12 cellular contexts compared by ENCODE assay signal in genomic region chr7:130393799-130394411, GRCh38. TPM values are rescaled to one million over a fixed set of nuclear protein-coding genes. Genes with fewer than 3 reads are reported as not detected.
DNase-seq lines count a peak whose midpoint lies in the region; ATAC-seq and TF ChIP-seq lines count a peak whose summit lies in the region.
"Had no signal": no experiment of that assay in that cellular context is flagged by ENCODE, and none has a peak within 500 bp of the region (broad histone marks: within the 10 kb centered on the region; RNA-seq: fewer than 3 reads in every experiment).

No MANE protein-coding gene starts in this region.

- H3K36me3 Mint-ChIP-seq in activated CD4-positive, alpha-beta T cell treated with anti-CD3 and anti-CD28 coated beads, Interleukin-2, amount 10 ng/mL, durations not matched to agents 7 days and 5 days (ENCODE audit: low read depth) = peaks cover 20% of the 10 kb centered on the region
- H3K36me3 Mint-ChIP-seq in dendritic cell treated with granulocyte-macrophage colony-stimulating factor and Interleukin-4, amounts not matched to agents 40 ng/mL and 50 ng/mL, for 4 days (ENCODE audit: low read depth) = no peaks in the 10 kb centered on the region
- peaks cover 15% of the 10 kb centered on the region for H3K36me3 Mint-ChIP-seq in stimulated activated memory B cell treated with anti-CD40 and anti-IgM and Interleukin-4, amounts not matched to agents 10 μg/mL and 1 μg/mL and 100 μg/mL, for 72 hours

- no peak for TF ChIP-seq CTCF in A673 (conservative IDR thresholded peaks at IDR 0.05; ENCODE audit: low read depth, low read length)

- no peaks in the 10 kb centered on the region for H3K9me3 ChIP-seq in A673 (ENCODE audit: low read depth, low read length, poor library complexity, severe bottlenecking)

- no peak overlapping the region for H3K4me3 ChIP-seq in A673 (ENCODE audit: low read depth, low read length, poor library complexity, severe bottlenecking)

- peaks cover 30% of the 10 kb centered on the region for H3K4me1 ChIP-seq in A673 (ENCODE audit: insufficient read depth, low read length, poor library complexity, severe bottlenecking)

- H3K27ac ChIP-seq in A673 (ENCODE audit: low read depth, low read length, poor library complexity, severe bottlenecking) = no peak overlapping the region

- peak overlapping the region; percentile 92 for H3K27ac Mint-ChIP-seq in activated CD4-positive, alpha-beta T cell treated with anti-CD3 and anti-CD28 coated beads, Interleukin-2, amount 10 ng/mL, durations not matched to agents 7 days and 5 days
- no peak overlapping the region for H3K27ac Mint-ChIP-seq in dendritic cell treated with granulocyte-macrophage colony-stimulating factor and Interleukin-4, amounts not matched to agents 40 ng/mL and 50 ng/mL, for 4 days
- peak overlapping the region; percentile 15 for H3K27ac Mint-ChIP-seq in stimulated activated memory B cell treated with anti-CD40 and anti-IgM and Interleukin-4, amounts not matched to agents 10 μg/mL and 1 μg/mL and 100 μg/mL, for 72 hours

- DNase-seq in activated CD4-positive, alpha-beta T cell treated with anti-CD3 and anti-CD28 coated beads, Interleukin-2, amount 10 ng/mL, durations not matched to agents 7 days and 5 days = no peak
- no peak for DNase-seq in activated CD4-positive, alpha-beta T cell treated with anti-CD3 and anti-CD28 coated beads for 1 hour
- DNase-seq in RPMI8226 (peak; percentile 27), NCI-H2029 treated with DMSO at 0.1 percent for 48 hours (lab: John Stamatoyannopoulos, UW) (no peak), A673 (ENCODE audit: low spot score) (no peak)
- DNase-seq in stimulated activated naive CD4-positive, alpha-beta T cell treated with Interleukin-2 at 50 U/mL for 16 hours (lab: John Stamatoyannopoulos, UW) = no peak
- DNase-seq: activated CD4-positive, CD25-positive, alpha-beta regulatory T cell treated with anti-CD3 and anti-CD28 coated beads, Interleukin-2, amount 50 U/mL, for 72 hours; left colon; NCI-H1048; stimulated activated CD4-positive, alpha-beta T cell treated with anti-CD3 and anti-CD28 coated beads, Interleukin-12 subunit alpha, Interleukin-12 subunit beta, amount 100 ng/mL, for 4 hours had no signal

- intact Hi-C loops in dendritic cell treated with granulocyte-macrophage colony-stimulating factor and Interleukin-4, amounts not matched to agents 40 ng/mL and 50 ng/mL, for 4 days (cut with micrococcal nuclease) = no loop called here
- intact Hi-C loops in A673 (cut with micrococcal nuclease; ENCODE audit: unreplicated experiment) = no loop called here

- BruUV-seq in A673 (replicated peaks; lab: Mats Ljungman, UMichigan) = no TSS peak

- no peaks in the 10 kb centered on the region for H3K36me3 ChIP-seq in A673 (ENCODE audit: insufficient read depth, low read length, poor library complexity, severe bottlenecking)

- peaks cover 32% of the 10 kb centered on the region for H3K4me1 Mint-ChIP-seq in activated CD4-positive, alpha-beta T cell treated with anti-CD3 and anti-CD28 coated beads, Interleukin-2, amount 10 ng/mL, durations not matched to agents 7 days and 5 days
- H3K4me1 Mint-ChIP-seq in dendritic cell treated with granulocyte-macrophage colony-stimulating factor and Interleukin-4, amounts not matched to agents 40 ng/mL and 50 ng/mL, for 4 days (ENCODE audit: low read depth) = peaks cover 27% of the 10 kb centered on the region
- H3K4me1 Mint-ChIP-seq in stimulated activated memory B cell treated with anti-CD40 and anti-IgM and Interleukin-4, amounts not matched to agents 10 μg/mL and 1 μg/mL and 100 μg/mL, for 72 hours = peaks cover 11% of the 10 kb centered on the region

- peak overlapping the region; percentile 58 for H3K4me3 Mint-ChIP-seq in activated CD4-positive, alpha-beta T cell treated with anti-CD3 and anti-CD28 coated beads, Interleukin-2, amount 10 ng/mL, durations not matched to agents 7 days and 5 days
- H3K4me3 Mint-ChIP-seq in dendritic cell treated with granulocyte-macrophage colony-stimulating factor and Interleukin-4, amounts not matched to agents 40 ng/mL and 50 ng/mL, for 4 days = peak overlapping the region; percentile 56
- no peak overlapping the region for H3K4me3 Mint-ChIP-seq in stimulated activated memory B cell treated with anti-CD40 and anti-IgM and Interleukin-4, amounts not matched to agents 10 μg/mL and 1 μg/mL and 100 μg/mL, for 72 hours

- POLR2A ChIA-PET in activated CD4-positive, alpha-beta T cell treated with anti-CD3 and anti-CD28 coated beads, Interleukin-2, amount 10 ng/mL, durations not matched to agents 7 days and 5 days (lab: Charles Lee) = no interaction called here
- POLR2A ChIA-PET in A673 (lab: Charles Lee; ENCODE audit: low non-redundant PET) = no interaction called here

- no peaks in the 10 kb centered on the region for H3K27me3 Mint-ChIP-seq in activated CD4-positive, alpha-beta T cell treated with anti-CD3 and anti-CD28 coated beads, Interleukin-2, amount 10 ng/mL, durations not matched to agents 7 days and 5 days
- peaks cover 4% of the 10 kb centered on the region for H3K27me3 Mint-ChIP-seq in dendritic cell treated with granulocyte-macrophage colony-stimulating factor and Interleukin-4, amounts not matched to agents 40 ng/mL and 50 ng/mL, for 4 days
- no peaks in the 10 kb centered on the region for H3K27me3 Mint-ChIP-seq in stimulated activated memory B cell treated with anti-CD40 and anti-IgM and Interleukin-4, amounts not matched to agents 10 μg/mL and 1 μg/mL and 100 μg/mL, for 72 hours

- CTCF ChIA-PET in activated CD4-positive, alpha-beta T cell treated with anti-CD3 and anti-CD28 coated beads, Interleukin-2, amount 10 ng/mL, durations not matched to agents 7 days and 5 days (lab: Charles Lee) = interaction anchor here (1.0 kb wide), 3 partner anchors 10 to 66 kb away, joined by 3 to 5 read pairs (median 3); no protein-coding TSS in a partner anchor
- CTCF ChIA-PET in A673 (lab: Charles Lee) = no interaction called here

- H3K9me3 Mint-ChIP-seq in activated CD4-positive, alpha-beta T cell treated with anti-CD3 and anti-CD28 coated beads, Interleukin-2, amount 10 ng/mL, durations not matched to agents 7 days and 5 days = no peaks in the 10 kb centered on the region
- no peaks in the 10 kb centered on the region for H3K9me3 Mint-ChIP-seq in dendritic cell treated with granulocyte-macrophage colony-stimulating factor and Interleukin-4, amounts not matched to agents 40 ng/mL and 50 ng/mL, for 4 days
- H3K9me3 Mint-ChIP-seq in stimulated activated memory B cell treated with anti-CD40 and anti-IgM and Interleukin-4, amounts not matched to agents 10 μg/mL and 1 μg/mL and 100 μg/mL, for 72 hours = no peaks in the 10 kb centered on the region

- no peaks in the 10 kb centered on the region for H3K27me3 ChIP-seq in A673 (replicated peaks; ENCODE audit: insufficient read depth, low read depth, low read length, poor library complexity)

- no peak for ATAC-seq in stimulated activated memory B cell treated with anti-CD40 and anti-IgM and Interleukin-4, amounts not matched to agents 10 μg/mL and 1 μg/mL and 100 μg/mL, for 72 hours
- ATAC-seq: left colon had no signal

RNA-seq across cellular contexts. Expression of gene CPA1, which starts 13.6 kb away (rescaled TPM):
- not detected for total RNA-seq in activated CD4-positive, alpha-beta T cell treated with anti-CD3 and anti-CD28 coated beads, Interleukin-2, amount 10 ng/mL, durations not matched to agents 7 days and 5 days
- total RNA-seq in A673 (2021) = not detected in 2 replicates

RNA-seq across cellular contexts. Expression of gene CEP41, which starts 46.9 kb away (rescaled TPM):
- 10 to 100 TPM; 18.5 to 19.6 TPM for total RNA-seq in activated CD4-positive, alpha-beta T cell treated with anti-CD3 and anti-CD28 coated beads, Interleukin-2, amount 10 ng/mL, durations not matched to agents 7 days and 5 days
- 25.0 and 25.7 TPM in 2 replicates for total RNA-seq in A673 (2021)

RNA-seq across cellular contexts. Expression of gene CPA5, which starts 49.3 kb away (rescaled TPM):
- total RNA-seq in activated CD4-positive, alpha-beta T cell treated with anti-CD3 and anti-CD28 coated beads, Interleukin-2, amount 10 ng/mL, durations not matched to agents 7 days and 5 days = not detected
- total RNA-seq in A673 (2021) = not detected in 2 replicates
- total RNA-seq: left colon had no signal
